8 cellular contexts compared by ENCODE assay signal in genomic region chr20:20712004-20712473, GRCh38. TPM values are rescaled to one million over a fixed set of nuclear protein-coding genes. Genes with fewer than 3 reads are reported as not detected.
DNase-seq lines count a peak whose midpoint lies in the region; ATAC-seq and TF ChIP-seq lines count a peak whose summit lies in the region.

No MANE protein-coding gene starts in this region.

- H3K4me2 ChIP-seq in mesendoderm (ENCODE audit: low read length) = peak overlapping the region; percentile 42

- H3K36me3 ChIP-seq in colonic mucosa (no peaks in the 10 kb centered on the region), mesendoderm (ENCODE audit: control insufficient read depth, insufficient read depth, low read length) (no peaks in the 10 kb centered on the region), upper lobe of right lung (no peaks in the 10 kb centered on the region)

- H4K8ac ChIP-seq in mesendoderm (ENCODE audit: low read depth, low read length) = no peak overlapping the region

- WGBS in mesendoderm (ENCODE audit: extremely low coverage, insufficient coverage, low lambda C conversion rate) = no CpG with 5 or more reads among the region's 33 CpGs

- no peak overlapping the region for H4K5ac ChIP-seq in mesendoderm (ENCODE audit: low read length)

- no peaks in the 10 kb centered on the region for H3K9me3 ChIP-seq in colonic mucosa
- no peaks in the 10 kb centered on the region for H3K9me3 ChIP-seq in upper lobe of right lung

- H3K4ac ChIP-seq in mesendoderm (ENCODE audit: low read depth, low read length) = no peak overlapping the region

- peak overlapping the region; percentile 80 for H3K56ac ChIP-seq in mesendoderm (ENCODE audit: low read length)

- peaks cover 11% of the 10 kb centered on the region for H3K79me1 ChIP-seq in mesendoderm (ENCODE audit: low read length)

- H2BK15ac ChIP-seq in mesendoderm (replicated peaks; ENCODE audit: low read depth) = no peak overlapping the region

- H3K27me3 ChIP-seq in colonic mucosa (no peaks in the 10 kb centered on the region), mesendoderm (ENCODE audit: insufficient read depth, low read length, poor library complexity) (no peaks in the 10 kb centered on the region), upper lobe of right lung (no peaks in the 10 kb centered on the region)

- H2AK5ac ChIP-seq in mesendoderm (ENCODE audit: low read length) = no peak overlapping the region

- no peak overlapping the region for H2BK5ac ChIP-seq in mesendoderm (ENCODE audit: low read length)

- intact Hi-C loops in colonic mucosa (cut with DNase I) (no loop called here), upper lobe of right lung (cut with DNase I) (no loop called here)

- H2BK120ac ChIP-seq in mesendoderm (ENCODE audit: low read depth, low read length) = no peak overlapping the region

- no peak for TF ChIP-seq CTCF in colonic mucosa (IDR thresholded peaks at IDR 0.05)
- TF ChIP-seq CTCF in upper lobe of right lung (IDR thresholded peaks at IDR 0.05) = no peak

- no peaks in the 10 kb centered on the region for H3K4me1 ChIP-seq in colonic mucosa
- peaks cover 8% of the 10 kb centered on the region for H3K4me1 ChIP-seq in mesendoderm (ENCODE audit: control insufficient read depth, low read depth, low read length)
- H3K4me1 ChIP-seq in upper lobe of right lung = peaks cover 23% of the 10 kb centered on the region

- ATAC-seq in HG02588 (IDR thresholded peaks at IDR 0.05; ENCODE audit: unreplicated experiment) (peak; percentile 5), upper lobe of right lung (peak; percentile 8)

- H3K9ac ChIP-seq in colonic mucosa (ENCODE audit: low read depth in 2 of 2, low read length in 2 of 2) = peak overlapping the region; percentile 70 to 90
- H3K9ac ChIP-seq in mesendoderm (ENCODE audit: low read length) = peak overlapping the region; percentile 77

- H3K4me3 ChIP-seq in colonic mucosa (peak overlapping the region; percentile 88), mesendoderm (ENCODE audit: low read length) (peak overlapping the region; percentile 82), upper lobe of right lung (peak overlapping the region; percentile 74)

- no peak overlapping the region for H3K23ac ChIP-seq in mesendoderm (ENCODE audit: low read length)

- DNase-seq in NCI-H2029 treated with DMSO at 0.1 percent for 48 hours (lab: John Stamatoyannopoulos, UW) (peak; percentile 35), NCI-H2029 (lab: John Stamatoyannopoulos, UW) (no peak), OCI-M1 (lab: John Stamatoyannopoulos, UW) (peak; percentile 33), colonic mucosa (no peak), mesendoderm (peak; percentile 23), upper lobe of right lung (no peak)
- no peak for DNase-seq in activated effector memory CD4-positive, alpha-beta T cell treated with Interleukin-2 at 50 U/mL for 16 hours

- peaks cover 15% of the 10 kb centered on the region for H3K79me2 ChIP-seq in mesendoderm (ENCODE audit: control insufficient read depth, insufficient read depth, low read length)

- peak overlapping the region; percentile 85 for H3K27ac ChIP-seq in colonic mucosa
- peak overlapping the region; percentile 57 for H3K27ac ChIP-seq in mesendoderm (ENCODE audit: low read depth, low read length)
- H3K27ac ChIP-seq in upper lobe of right lung = peak overlapping the region; percentile 86

- H3K18ac ChIP-seq in mesendoderm (ENCODE audit: low read length) = peak overlapping the region; percentile 42

RNA-seq across cellular contexts. Expression of gene RALGAPA2, which starts 0.4 kb away (rescaled TPM):
- total RNA-seq in colonic mucosa = 10 to 100 TPM; 64.5 to 66.1 TPM
- 10.8 TPM for polyA plus RNA-seq in mesendoderm (2013, experiment 1 of 2)
- 10.5 TPM for polyA plus RNA-seq in mesendoderm (2013, experiment 2 of 2)
- 88.9 TPM for total RNA-seq in upper lobe of right lung

Comparison
In these comparisons a context has a peak if more than half of its experiments do, and no peak if none do; other contexts are left out.
1. DNase-seq: peak in NCI-H2029 treated with DMSO at 0.1 percent for 48 hours (single experiment), OCI-M1 (single experiment) and mesendoderm (single experiment); none in NCI-H2029 (single experiment), colonic mucosa (single experiment), upper lobe of right lung (single experiment) and activated effector memory CD4-positive, alpha-beta T cell treated with Interleukin-2 at 50 U/mL for 16 hours (single experiment).
2. Peak in every context shown above with its lines, with median percentiles within 50 percentile points of each other: H3K27ac ChIP-seq and H3K4me3 ChIP-seq.